1 cellular context compared by ENCODE assay signal in the genomic region with DNA sequence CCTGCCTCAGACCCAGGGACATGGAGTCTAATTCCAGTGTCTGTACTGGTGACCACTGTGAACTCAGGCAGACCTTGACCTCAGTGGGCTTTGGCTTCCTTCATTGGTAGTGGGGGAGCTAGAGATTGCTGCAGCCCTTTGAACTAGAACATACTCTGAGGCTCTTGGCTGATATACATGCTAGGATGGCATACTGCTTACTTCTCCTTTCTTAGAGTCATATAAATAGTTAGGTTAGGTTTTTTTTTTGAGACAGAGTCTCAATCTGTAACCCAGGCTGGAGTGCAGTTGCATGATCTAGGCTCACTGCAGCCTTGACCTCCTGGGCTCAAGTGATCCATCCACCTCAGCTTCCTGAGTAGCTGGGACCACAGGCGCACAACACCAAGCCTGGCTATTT.
TF ChIP-seq lines count a peak whose summit lies in the region.

No MANE protein-coding gene starts in this region.

TF ChIP-seq in H1, 55 proteins besides CTCF, POLR2A, EP300 and RAD21 (continued from another document):
- TF ChIP-seq SIX5 (IDR thresholded peaks at IDR 0.05; ENCODE audit: low read depth, low read length) = no peak
- TF ChIP-seq, protein P1, sequence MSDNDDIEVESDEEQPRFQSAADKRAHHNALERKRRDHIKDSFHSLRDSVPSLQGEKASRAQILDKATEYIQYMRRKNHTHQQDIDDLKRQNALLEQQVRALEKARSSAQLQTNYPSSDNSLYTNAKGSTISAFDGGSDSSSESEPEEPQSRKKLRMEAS (IDR thresholded peaks at IDR 0.05) = no peak
- no peak for TF ChIP-seq RBBP5 (IDR thresholded peaks at IDR 0.05; ENCODE audit: borderline replicate concordance, low read depth, low read length)
- TF ChIP-seq HDAC2 (IDR thresholded peaks at IDR 0.05; ENCODE audit: borderline replicate concordance in 1 of 2, low read depth in 2 of 2, low read length in 2 of 2) = no peak
- no peak for TF ChIP-seq CHD2 (IDR thresholded peaks at IDR 0.05; ENCODE audit: low read length)
